34 cellular contexts compared by ENCODE assay signal in the genomic region with DNA sequence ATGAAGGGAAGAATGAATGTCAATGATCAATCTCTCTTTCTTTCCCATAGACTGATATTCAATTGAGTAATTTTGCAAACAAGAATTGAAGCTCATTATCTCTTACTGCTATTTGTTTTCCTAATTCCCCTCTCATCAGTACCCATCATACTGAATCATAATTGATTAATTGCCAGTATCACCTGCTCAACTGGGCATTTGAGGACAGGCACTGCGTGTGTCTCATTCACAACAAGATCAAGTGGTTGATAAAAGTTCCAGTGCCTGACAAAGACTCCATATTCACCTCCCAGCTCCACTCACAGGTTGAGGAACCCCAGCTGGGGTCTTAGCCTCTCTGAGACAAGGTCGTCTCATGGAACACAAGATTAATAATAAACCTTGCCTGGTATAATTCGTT.
"Had no signal": no experiment of that assay in that cellular context is flagged by ENCODE, and none has a peak within 500 bp of the region (broad histone marks: within the 10 kb centered on the region; RNA-seq: fewer than 3 reads in every experiment).

No MANE protein-coding gene starts in this region.

- H3K27ac ChIP-seq: adrenal gland, ascending aorta, body of pancreas, brain microvascular endothelial cell, breast epithelium, cardiac muscle cell had no signal

- H3K36me3 ChIP-seq: adrenal gland, ascending aorta, brain microvascular endothelial cell, breast epithelium, cardiac muscle cell had no signal

- ATAC-seq: activated naive CD4-positive, alpha-beta T cell treated with anti-CD3 and anti-CD28 coated beads, Interleukin-2, amount 50 U/mL, for 72 hours; activated naive CD8-positive, alpha-beta T cell treated with anti-CD3 and anti-CD28 coated beads, Interleukin-2, amount 50 U/mL, for 24 hours; activated T-cell treated with anti-CD3 and anti-CD28 coated beads, Interleukin-2, amount 50 U/mL, for 4 hours; activated T-cell treated with anti-CD3 and anti-CD28 coated beads, Interleukin-2, amount 50 U/mL, for 72 hours; activated T-helper 17 cell treated with anti-CD3 and anti-CD28 coated beads, Interleukin-2, amount 50 U/mL, for 72 hours; body of pancreas had no signal

- DNase-seq: activated effector memory CD4-positive, alpha-beta T cell treated with anti-CD3 and anti-CD28 coated beads, Interleukin-2, amount 50 U/mL, for 16 hours; activated effector memory CD4-positive, alpha-beta T cell treated with Interleukin-2 at 50 U/mL for 16 hours; activated gamma-delta T cell; activated gamma-delta T cell treated with Interleukin-2 at 50 U/mL for 16 hours; activated naive CD4-positive, alpha-beta T cell; activated naive CD4-positive, alpha-beta T cell treated with anti-CD3 and anti-CD28 coated beads for 36 hours; activated naive CD4-positive, alpha-beta T cell treated with anti-CD3 and anti-CD28 coated beads, Interleukin-2, amount 10 ng/mL, durations not matched to agents 7 days and 5 days; activated naive CD4-positive, alpha-beta T cell treated with anti-CD3 and anti-CD28 coated beads, Interleukin-2, amount 50 U/mL, for 16 hours; activated naive CD4-positive, alpha-beta T cell treated with Interleukin-2 at 50 U/mL for 16 hours; activated naive CD8-positive, alpha-beta T cell treated with anti-CD3 and anti-CD28 coated beads for 36 hours; activated naive CD8-positive, alpha-beta T cell treated with anti-CD3 and anti-CD28 coated beads, Interleukin-2, amount 10 ng/mL, durations not matched to agents 7 days and 5 days; activated naive CD8-positive, alpha-beta T cell treated with anti-CD3 and anti-CD28 coated beads, Interleukin-2, amount 50 U/mL, for 24 hours; activated T-cell treated with anti-CD3 and anti-CD28 coated beads, Interleukin-2, amount 50 U/mL, for 1 hour; activated T-cell treated with anti-CD3 and anti-CD28 coated beads, Interleukin-2, amount 50 U/mL, for 24 hours; activated T-cell treated with anti-CD3 and anti-CD28 coated beads, Interleukin-2, amount 50 U/mL, for 4 hours; activated T-cell treated with anti-CD3 and anti-CD28 coated beads, Interleukin-2, amount 50 U/mL, for 48 hours; activated T-cell treated with anti-CD3 and anti-CD28 coated beads, Interleukin-2, amount 50 U/mL, for 72 hours; adrenal gland; amniotic stem cell; amygdala; anterior cingulate cortex; aorta; body of pancreas; brain microvascular endothelial cell; caudate nucleus; central memory CD4-positive, alpha-beta T cell; cerebellar nuclear complex had no signal

- H3K4me3 ChIP-seq: adrenal gland, ascending aorta, body of pancreas, breast epithelium, cardiac muscle cell had no signal

- FAIRE-seq: astrocyte, bronchial epithelial cell had no signal

- H3K27me3 ChIP-seq: adrenal gland, ascending aorta, body of pancreas, brain microvascular endothelial cell, breast epithelium, cardiac muscle cell had no signal

- H3K9me3 ChIP-seq: adrenal gland had no signal

- H3K4me1 ChIP-seq: adrenal gland, ascending aorta, body of pancreas, breast epithelium had no signal
